In the genomic region with DNA sequence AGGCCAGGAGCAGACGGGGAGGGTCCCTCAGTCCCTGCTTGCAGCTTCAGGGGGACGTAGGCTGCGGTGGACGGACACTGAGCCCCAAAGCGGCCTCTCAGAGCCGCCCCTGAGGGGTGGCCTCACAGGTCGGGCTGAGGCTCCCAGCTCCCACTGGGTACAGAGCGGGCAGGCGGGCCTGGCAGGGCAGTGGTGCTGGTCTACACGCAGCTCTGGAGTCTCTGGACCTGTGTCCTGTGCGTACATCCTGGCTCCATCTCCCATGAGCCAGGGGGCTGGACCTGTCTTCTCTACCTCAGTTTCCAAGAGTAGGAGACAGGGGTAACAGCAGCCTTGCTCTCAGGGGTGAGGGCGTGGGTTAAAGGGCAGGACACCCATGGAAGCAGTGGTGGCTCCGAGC, we compare ENCODE assay signal across 22 cellular contexts. TPM values are rescaled to one million over a fixed set of nuclear protein-coding genes. Genes with fewer than 3 reads are reported as not detected.
A peak's percentile ranks its signal among the peaks of the same experiment; 100 is the strongest.
DNase-seq lines count a peak whose midpoint lies in the region; ATAC-seq, FAIRE-seq and TF ChIP-seq lines count a peak whose summit lies in the region.
"Had no signal": no experiment of that assay in that cellular context is flagged by ENCODE, and none has a peak within 500 bp of the region (broad histone marks: within the 10 kb centered on the region; RNA-seq: fewer than 3 reads in every experiment).

No MANE protein-coding gene starts in this region.

- no peaks in the 10 kb centered on the region for H3K79me2 ChIP-seq in DND-41 (ENCODE audit: insufficient read depth, low read length)

- intact Hi-C loops in kidney (cut with DNase I): no loop called here
- intact Hi-C loops in upper lobe of right lung (cut with DNase I): no loop called here

- no peak for DNase-seq in DND-41
- DNase-seq in SK-N-MC (ENCODE audit: low read depth, low spot score): no peak
- DNase-seq in kidney: no peak
- no peak for DNase-seq in upper lobe of right lung
- no peak for DNase-seq in NCI-H774 (lab: John Stamatoyannopoulos, UW)
- no peak for DNase-seq in SW 1271 (lab: John Stamatoyannopoulos, UW)
- DNase-seq: DMS153; GOT3; HCEC 1CT; NCI-H1092 treated with DMSO at 0.1 percent for 48 hours; NCI-H1436; NCI-H187 treated with DMSO at 0.1 percent for 48 hours; NCI-H2171 treated with DMSO at 0.1 percent for 48 hours; NCI-H524; NK-92 treated with Interleukin-12 subunit alpha and Interleukin-12 subunit beta, amount 100 ng/mL, for 24 hours; PC-3; Right ventricle myocardium superior; T-helper 17 cell had no signal

- H3K36me3 ChIP-seq in DND-41 (ENCODE audit: insufficient read depth, low read length) (no peaks in the 10 kb centered on the region), SK-N-MC (ENCODE audit: insufficient read depth, low read length) (no peaks in the 10 kb centered on the region), kidney (ENCODE audit: control insufficient read depth in 1 of 2, insufficient read depth in 2 of 2, low read length in 2 of 2) (no peaks in the 10 kb centered on the region), upper lobe of right lung (no peaks in the 10 kb centered on the region)

- H3K4me1 ChIP-seq in DND-41 (ENCODE audit: insufficient read depth, low read length): peaks cover 11% of the 10 kb centered on the region
- H3K4me1 ChIP-seq in kidney (ENCODE audit: control insufficient read depth in 1 of 2, insufficient read depth in 1 of 2, low read depth in 1 of 2, low read length in 2 of 2): peaks cover 0 to 14% of the 10 kb centered on the region in 2 donors
- H3K4me1 ChIP-seq in upper lobe of right lung: no peaks in the 10 kb centered on the region

- H3K27ac ChIP-seq in DND-41 (ENCODE audit: low read length): peak overlapping the region; percentile 44
- H3K27ac ChIP-seq in SK-N-MC: peak overlapping the region; percentile 96
- H3K27ac ChIP-seq in kidney (ENCODE audit: low read depth in 2 of 2, low read length in 2 of 2): no peak overlapping the region
- H3K27ac ChIP-seq in upper lobe of right lung: no peak overlapping the region

- H3K9ac ChIP-seq in DND-41 (ENCODE audit: low read depth, low read length) (no peak overlapping the region), SK-N-MC (ENCODE audit: insufficient read length) (no peak overlapping the region), kidney (ENCODE audit: low read length in 2 of 2) (no peak overlapping the region)

- FAIRE-seq in kidney (lab: Jason Lieb, UNC): no peak

- H3K4me3 ChIP-seq in DND-41 (ENCODE audit: low read depth in 1 of 2, low read length in 2 of 2) (no peak overlapping the region), SK-N-MC (no peak overlapping the region), kidney (ENCODE audit: low read length in 2 of 2) (peak overlapping the region; percentile 56 to 61), upper lobe of right lung (no peak overlapping the region)

- no peak overlapping the region for H2AFZ ChIP-seq in DND-41 (ENCODE audit: low read depth, low read length)

- TF ChIP-seq CTCF in DND-41 (IDR thresholded peaks at IDR 0.05; ENCODE audit: borderline replicate concordance, extremely low read depth, low read length, poor library complexity, severe bottlenecking): no peak
- TF ChIP-seq CTCF in kidney (IDR thresholded peaks at IDR 0.05; ENCODE audit: borderline replicate concordance, extremely low read depth, insufficient read depth): no peak
- TF ChIP-seq CTCF in upper lobe of right lung (IDR thresholded peaks at IDR 0.05): no peak

- no peak overlapping the region for H3K4me2 ChIP-seq in DND-41 (ENCODE audit: insufficient read depth, low read length)

- no peaks in the 10 kb centered on the region for H4K20me1 ChIP-seq in DND-41 (ENCODE audit: insufficient read depth, low read length)

- ATAC-seq in DND-41 (ENCODE audit: insufficient read depth, low read depth) (no peak), upper lobe of right lung (peak; percentile 11), HG03460 (IDR thresholded peaks at IDR 0.05; ENCODE audit: unreplicated experiment) (no peak)

- H3K9me3 ChIP-seq in DND-41 (ENCODE audit: insufficient read depth, low read length, severe bottlenecking) (no peaks in the 10 kb centered on the region), SK-N-MC (ENCODE audit: low read depth, low read length) (no peaks in the 10 kb centered on the region), kidney (ENCODE audit: control insufficient read depth in 1 of 2, low read length in 2 of 2) (no peaks in the 10 kb centered on the region), upper lobe of right lung (no peaks in the 10 kb centered on the region)

- H3K27me3 ChIP-seq in DND-41 (ENCODE audit: insufficient read depth, low read length, poor library complexity) (no peaks in the 10 kb centered on the region), upper lobe of right lung (no peaks in the 10 kb centered on the region)

RNA-seq across cellular contexts. Expression of a gene that starts 1.7 kb away (rescaled TPM):
- total RNA-seq in kidney (24.2 TPM), upper lobe of right lung (3.0 TPM)
- 433 TPM for polyA plus RNA-seq in kidney (ENCODE audit: insufficient read depth, low read depth, low replicate concordance)
- total RNA-seq: Calu3, PC-3, Right ventricle myocardium superior, T-helper 17 cell had no signal
- polyA plus RNA-seq: CD14-positive monocyte, IgD-negative memory B cell had no signal

RNA-seq across cellular contexts. Expression of a gene that starts 39.6 kb away (rescaled TPM):
- total RNA-seq in kidney: 13.7 TPM
- 1.5 TPM for polyA plus RNA-seq in kidney (ENCODE audit: insufficient read depth, low read depth, low replicate concordance)
- 4.8 TPM for total RNA-seq in upper lobe of right lung
- total RNA-seq: Right ventricle myocardium superior had no signal
- polyA plus RNA-seq: CD14-positive monocyte, IgD-negative memory B cell had no signal

RNA-seq across cellular contexts. Expression of a gene that starts 42.3 kb away (rescaled TPM):
- total RNA-seq in kidney (96.1 TPM), upper lobe of right lung (74.0 TPM)
- polyA plus RNA-seq in kidney (ENCODE audit: insufficient read depth, low read depth, low replicate concordance): 71.3 TPM

RNA-seq across cellular contexts. Expression of a gene that starts 42.5 kb away (rescaled TPM):
- total RNA-seq in kidney (16.3 TPM), upper lobe of right lung (8.1 TPM)
- 13.4 TPM for polyA plus RNA-seq in kidney (ENCODE audit: insufficient read depth, low read depth, low replicate concordance)

RNA-seq across cellular contexts. Expression of a gene that starts 54.7 kb away (rescaled TPM):
- 1,694 TPM for total RNA-seq in kidney
- 3,146 TPM for polyA plus RNA-seq in kidney (ENCODE audit: insufficient read depth, low read depth, low replicate concordance)
- 1,795 TPM for total RNA-seq in upper lobe of right lung

Comparison
In these comparisons a context has a peak if more than half of its experiments do, and no peak if none do; other contexts are left out.
1. H3K27ac ChIP-seq: peak in DND-41 (single experiment) and SK-N-MC (single experiment); none in kidney (0 of 2) and upper lobe of right lung (single experiment).
2. H3K4me3 ChIP-seq: peak in kidney (2 of 2); none in DND-41 (0 of 2), SK-N-MC (single experiment) and upper lobe of right lung (single experiment).